In the genomic region with DNA sequence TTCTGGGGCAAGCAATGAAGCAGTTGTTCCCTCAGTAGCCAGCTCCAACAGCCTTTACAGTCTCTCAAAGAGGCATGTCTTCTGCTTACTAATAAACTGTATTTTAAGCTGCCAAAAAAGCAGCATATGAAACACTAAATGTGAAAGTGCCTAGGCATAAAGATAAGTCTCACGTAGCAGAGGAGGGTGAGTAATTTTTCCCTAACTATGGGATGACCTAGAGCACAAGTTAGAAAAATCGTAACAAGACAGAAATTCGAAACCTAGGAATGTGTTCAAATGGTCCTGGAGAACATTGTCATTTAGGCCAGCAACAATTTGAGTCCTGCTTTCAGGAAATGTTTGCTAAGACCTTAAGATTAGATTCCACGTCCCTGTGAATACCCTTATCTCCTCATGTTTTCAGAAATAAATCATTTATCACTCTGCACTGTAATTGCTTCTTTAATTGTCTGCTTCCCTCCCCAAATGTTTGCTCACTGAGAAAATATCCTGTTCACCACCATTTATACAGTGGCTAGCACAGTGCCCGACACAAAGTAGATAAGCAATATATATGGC, we compare ENCODE assay signal across 22 cellular contexts.
DNase-seq lines count a peak whose midpoint lies in the region; TF ChIP-seq lines count a peak whose summit lies in the region.
"Had no signal": no experiment of that assay in that cellular context is flagged by ENCODE, and none has a peak within 500 bp of the region (broad histone marks: within the 10 kb centered on the region; RNA-seq: fewer than 3 reads in every experiment).

No MANE protein-coding gene starts in this region.

- peak overlapping the region; percentile 44 for H2AFZ ChIP-seq in smooth muscle cell (ENCODE audit: low read depth)

- H4K20me1 ChIP-seq in smooth muscle cell (ENCODE audit: low read depth), result no peaks in the 10 kb centered on the region

- DNase-seq in LHCN-M2 (ENCODE audit: low read depth) (peak; percentile 20), amniotic stem cell (lab: John Stamatoyannopoulos, UW) (peak; percentile 42), fibroblast of the aortic adventitia (ENCODE audit: low read depth) (peak; percentile 35), smooth muscle cell (lab: John Stamatoyannopoulos, UW; ENCODE audit: unreplicated experiment) (no peak), NCI-H526 (lab: John Stamatoyannopoulos, UW) (no peak), cerebellar nuclear complex (lab: John Stamatoyannopoulos, UW) (no peak), UCSD-AML1 (lab: John Stamatoyannopoulos, UW; ENCODE audit: unreplicated experiment) (no peak)
- DNase-seq: activated CD4-positive, alpha-beta T cell treated with anti-CD3 and anti-CD28 coated beads, Interleukin-2, amount 50 U/mL, for 1 hour; body of pancreas; CD4-positive, alpha-beta memory T cell; DMS 273 treated with DMSO at 0.1 percent for 48 hours; effector memory CD8-positive, alpha-beta T cell; glutamatergic neuron; midbrain; NCI-H1092 treated with DMSO at 0.1 percent for 48 hours; NCI-H2081 treated with DMSO at 0.1 percent for 48 hours; posterior cingulate gyrus; sigmoid colon; stomach had no signal

- no peaks in the 10 kb centered on the region for H3K36me3 ChIP-seq in smooth muscle cell (ENCODE audit: low read depth)
- H3K36me3 ChIP-seq: esophagus muscularis mucosa, sigmoid colon, stomach, tibial nerve had no signal

- H3K4me1 ChIP-seq in smooth muscle cell (ENCODE audit: low read depth), result no peaks in the 10 kb centered on the region
- H3K4me1 ChIP-seq: body of pancreas, esophagus muscularis mucosa, stomach, tibial nerve had no signal

- H3K27me3 ChIP-seq in smooth muscle cell (ENCODE audit: low read depth), result no peaks in the 10 kb centered on the region
- H3K27me3 ChIP-seq: body of pancreas, esophagus muscularis mucosa, sigmoid colon, stomach, tibial nerve had no signal

- H3K4me2 ChIP-seq in smooth muscle cell, result peak overlapping the region; percentile 54

- WGBS in smooth muscle cell (ENCODE audit: low lambda C conversion rate), result 20% methylated on average over 5 of the region's 5 CpGs

- peaks cover 7% of the 10 kb centered on the region for H3F3A ChIP-seq in smooth muscle cell (ENCODE audit: low read depth)

- no peak for TF ChIP-seq CTCF in fibroblast of the aortic adventitia (IDR thresholded peaks at IDR 0.05; ENCODE audit: insufficient read depth, low read length)
- TF ChIP-seq CTCF in smooth muscle cell (IDR thresholded peaks at IDR 0.05; ENCODE audit: borderline replicate concordance, insufficient read depth, poor library complexity, severe bottlenecking), result no peak

- no peak overlapping the region for H3K9ac ChIP-seq in smooth muscle cell (ENCODE audit: low read depth)

- no peaks in the 10 kb centered on the region for H3K9me3 ChIP-seq in smooth muscle cell (replicated peaks; ENCODE audit: low read depth)
- H3K9me3 ChIP-seq: body of pancreas, esophagus muscularis mucosa, sigmoid colon, stomach, tibial nerve had no signal

- H3K4me3 ChIP-seq in fibroblast of the aortic adventitia (ENCODE audit: low read depth, low read length) (no peak overlapping the region), smooth muscle cell (no peak overlapping the region)
- H3K4me3 ChIP-seq: body of pancreas, esophagus muscularis mucosa, sigmoid colon, stomach, tibial nerve had no signal

- no peak overlapping the region for H3K27ac ChIP-seq in smooth muscle cell (ENCODE audit: low read depth)
- H3K27ac ChIP-seq: body of pancreas, esophagus muscularis mucosa, HL-60, stomach, tibial nerve had no signal

- no peaks in the 10 kb centered on the region for H3K79me2 ChIP-seq in smooth muscle cell (ENCODE audit: low read depth)

Comparison
In these comparisons a context has a peak if more than half of its experiments do, and no peak if none do; other contexts are left out.
1. DNase-seq: peak in LHCN-M2 (single experiment), amniotic stem cell (single experiment) and fibroblast of the aortic adventitia (single experiment); none in smooth muscle cell (single experiment), NCI-H526 (0 of 2), cerebellar nuclear complex (0 of 2) and UCSD-AML1 (single experiment).